Comparison of ENCODE assay signal across 29 cellular contexts in the genomic region with DNA sequence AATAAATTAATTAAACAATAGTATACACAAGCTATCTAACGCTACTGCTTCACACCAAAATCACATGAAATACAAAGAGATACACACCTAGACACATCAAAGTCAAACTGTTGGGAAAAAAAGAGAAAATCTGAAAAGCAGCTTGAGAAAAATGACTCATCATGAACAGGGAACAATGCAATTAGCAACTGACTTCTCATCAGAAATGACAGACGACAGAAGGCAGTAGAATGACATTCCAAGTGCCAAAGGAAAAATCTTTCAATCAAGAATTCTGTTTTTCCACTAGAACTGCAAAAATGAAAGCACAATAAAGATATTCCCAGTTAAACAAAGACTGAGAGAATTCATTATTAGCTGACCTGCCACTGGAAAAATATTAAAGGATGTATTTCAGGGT. TPM values are rescaled to one million over a fixed set of nuclear protein-coding genes. Genes with fewer than 3 reads are reported as not detected.
"Had no signal": no experiment of that assay in that cellular context is flagged by ENCODE, and none has a peak within 500 bp of the region (broad histone marks: within the 10 kb centered on the region; RNA-seq: fewer than 3 reads in every experiment).

No MANE protein-coding gene starts in this region.

- H3K27ac Mint-ChIP-seq: activated CD4-positive, alpha-beta memory T cell treated with anti-CD3 and anti-CD28 coated beads for 36 hours; activated CD4-positive, alpha-beta T cell treated with anti-CD3 and anti-CD28 coated beads for 36 hours; activated CD4-positive, alpha-beta T cell treated with anti-CD3 and anti-CD28 coated beads, Interleukin-2, amount 10 ng/mL, durations not matched to agents 24 days and 14 days; activated CD8-positive, alpha-beta memory T cell treated with anti-CD3 and anti-CD28 coated beads, Interleukin-2, amount 10 ng/mL, durations not matched to agents 7 days and 5 days; activated CD8-positive, alpha-beta T cell treated with anti-CD3 and anti-CD28 coated beads, Interleukin-2, amount 10 ng/mL, durations not matched to agents 7 days and 5 days; activated naive CD4-positive, alpha-beta T cell treated with anti-CD3 and anti-CD28 coated beads, Interleukin-2, amount 10 ng/mL, durations not matched to agents 7 days and 5 days; activated naive CD4-positive, alpha-beta T cell treated with anti-CD3 and anti-CD28 coated beads, Interleukin-2, amount 50 U/mL, for 72 hours; activated naive CD8-positive, alpha-beta T cell treated with anti-CD3 and anti-CD28 coated beads, Interleukin-2, amount 10 ng/mL, durations not matched to agents 7 days and 5 days; endodermal cell; T-helper 17 cell had no signal

- H3K9me3 Mint-ChIP-seq: activated CD4-positive, alpha-beta T cell treated with anti-CD3 and anti-CD28 coated beads, Interleukin-2, amount 10 ng/mL, durations not matched to agents 24 days and 14 days; activated naive CD4-positive, alpha-beta T cell treated with anti-CD3 and anti-CD28 coated beads, Interleukin-2, amount 50 U/mL, for 72 hours; endodermal cell had no signal

- ATAC-seq: activated CD4-positive, alpha-beta T cell treated with anti-CD3 and anti-CD28 coated beads for 36 hours; activated CD8-positive, alpha-beta memory T cell treated with anti-CD3 and anti-CD28 coated beads, Interleukin-2, amount 10 ng/mL, durations not matched to agents 7 days and 5 days; activated CD8-positive, alpha-beta T cell treated with anti-CD3 and anti-CD28 coated beads, Interleukin-2, amount 10 ng/mL, durations not matched to agents 7 days and 5 days; activated naive CD4-positive, alpha-beta T cell treated with anti-CD3 and anti-CD28 coated beads, Interleukin-2, amount 50 U/mL, for 72 hours; esophagus mucosa; T-helper 17 cell had no signal

- H3K4me3 Mint-ChIP-seq: activated CD4-positive, alpha-beta memory T cell treated with anti-CD3 and anti-CD28 coated beads for 36 hours; activated CD4-positive, alpha-beta T cell treated with anti-CD3 and anti-CD28 coated beads for 36 hours; activated CD4-positive, alpha-beta T cell treated with anti-CD3 and anti-CD28 coated beads, Interleukin-2, amount 10 ng/mL, durations not matched to agents 24 days and 14 days; activated CD8-positive, alpha-beta memory T cell treated with anti-CD3 and anti-CD28 coated beads, Interleukin-2, amount 10 ng/mL, durations not matched to agents 7 days and 5 days; activated CD8-positive, alpha-beta T cell treated with anti-CD3 and anti-CD28 coated beads, Interleukin-2, amount 10 ng/mL, durations not matched to agents 7 days and 5 days; activated naive CD4-positive, alpha-beta T cell treated with anti-CD3 and anti-CD28 coated beads, Interleukin-2, amount 10 ng/mL, durations not matched to agents 7 days and 5 days; activated naive CD8-positive, alpha-beta T cell treated with anti-CD3 and anti-CD28 coated beads, Interleukin-2, amount 10 ng/mL, durations not matched to agents 7 days and 5 days; endodermal cell; T-helper 17 cell had no signal

- H3K4me1 Mint-ChIP-seq: activated CD4-positive, alpha-beta T cell treated with anti-CD3 and anti-CD28 coated beads for 36 hours; activated CD4-positive, alpha-beta T cell treated with anti-CD3 and anti-CD28 coated beads, Interleukin-2, amount 10 ng/mL, durations not matched to agents 24 days and 14 days; activated CD8-positive, alpha-beta memory T cell treated with anti-CD3 and anti-CD28 coated beads, Interleukin-2, amount 10 ng/mL, durations not matched to agents 7 days and 5 days; activated naive CD4-positive, alpha-beta T cell treated with anti-CD3 and anti-CD28 coated beads, Interleukin-2, amount 10 ng/mL, durations not matched to agents 7 days and 5 days; activated naive CD8-positive, alpha-beta T cell treated with anti-CD3 and anti-CD28 coated beads, Interleukin-2, amount 10 ng/mL, durations not matched to agents 7 days and 5 days; endodermal cell had no signal

- DNase-seq: activated CD4-positive, alpha-beta memory T cell treated with anti-CD3 and anti-CD28 coated beads for 36 hours; activated CD4-positive, alpha-beta T cell treated with anti-CD3 and anti-CD28 coated beads for 36 hours; activated CD4-positive, alpha-beta T cell treated with anti-CD3 and anti-CD28 coated beads, Interleukin-2, amount 10 ng/mL, durations not matched to agents 24 days and 14 days; activated CD4-positive, CD25-positive, alpha-beta regulatory T cell; activated CD4-positive, CD25-positive, alpha-beta regulatory T cell treated with anti-CD3 and anti-CD28 coated beads, Interleukin-2, amount 50 U/mL, for 72 hours; activated CD8-positive, alpha-beta memory T cell treated with anti-CD3 and anti-CD28 coated beads, Interleukin-2, amount 10 ng/mL, durations not matched to agents 7 days and 5 days; activated CD8-positive, alpha-beta memory T cell treated with anti-CD3 and anti-CD28 coated beads, Interleukin-2, amount 50 U/mL, for 4 hours; activated CD8-positive, alpha-beta T cell treated with anti-CD3 and anti-CD28 coated beads, Interleukin-2, amount 10 ng/mL, durations not matched to agents 7 days and 5 days; activated gamma-delta T cell; activated naive CD4-positive, alpha-beta T cell; activated naive CD4-positive, alpha-beta T cell treated with anti-CD3 and anti-CD28 coated beads, Interleukin-2, amount 10 ng/mL, durations not matched to agents 7 days and 5 days; activated naive CD8-positive, alpha-beta T cell treated with anti-CD3 and anti-CD28 coated beads, Interleukin-2, amount 10 ng/mL, durations not matched to agents 7 days and 5 days; activated T-cell treated with anti-CD3 and anti-CD28 coated beads, Interleukin-2, amount 50 U/mL, for 1 hour; activated T-cell treated with anti-CD3 and anti-CD28 coated beads, Interleukin-2, amount 50 U/mL, for 48 hours; brain microvascular endothelial cell; cortex of kidney; effector memory CD4-positive, alpha-beta T cell; foreskin fibroblast; T-helper 1 cell; T-helper 17 cell had no signal

- H3K36me3 Mint-ChIP-seq: activated CD4-positive, alpha-beta memory T cell treated with anti-CD3 and anti-CD28 coated beads for 36 hours; activated CD8-positive, alpha-beta memory T cell treated with anti-CD3 and anti-CD28 coated beads, Interleukin-2, amount 10 ng/mL, durations not matched to agents 7 days and 5 days; activated naive CD4-positive, alpha-beta T cell treated with anti-CD3 and anti-CD28 coated beads, Interleukin-2, amount 10 ng/mL, durations not matched to agents 7 days and 5 days; activated naive CD4-positive, alpha-beta T cell treated with anti-CD3 and anti-CD28 coated beads, Interleukin-2, amount 50 U/mL, for 72 hours; activated naive CD8-positive, alpha-beta T cell treated with anti-CD3 and anti-CD28 coated beads, Interleukin-2, amount 10 ng/mL, durations not matched to agents 7 days and 5 days had no signal

- H3K27me3 Mint-ChIP-seq: activated naive CD4-positive, alpha-beta T cell treated with anti-CD3 and anti-CD28 coated beads, Interleukin-2, amount 10 ng/mL, durations not matched to agents 7 days and 5 days had no signal

RNA-seq across cellular contexts. Expression of a gene that starts 57.2 kb away (rescaled TPM):
- total RNA-seq: activated CD4-positive, alpha-beta memory T cell treated with anti-CD3 and anti-CD28 coated beads for 36 hours; activated CD4-positive, alpha-beta T cell treated with anti-CD3 and anti-CD28 coated beads for 36 hours; activated CD4-positive, alpha-beta T cell treated with anti-CD3 and anti-CD28 coated beads, Interleukin-2, amount 10 ng/mL, durations not matched to agents 24 days and 14 days; activated CD8-positive, alpha-beta memory T cell treated with anti-CD3 and anti-CD28 coated beads for 36 hours; activated CD8-positive, alpha-beta memory T cell treated with anti-CD3 and anti-CD28 coated beads, Interleukin-2, amount 10 ng/mL, durations not matched to agents 7 days and 5 days; activated CD8-positive, alpha-beta T cell treated with anti-CD3 and anti-CD28 coated beads, Interleukin-2, amount 10 ng/mL, durations not matched to agents 7 days and 5 days; activated naive CD4-positive, alpha-beta T cell treated with anti-CD3 and anti-CD28 coated beads, Interleukin-2, amount 50 U/mL, for 72 hours; activated naive CD8-positive, alpha-beta T cell treated with anti-CD3 and anti-CD28 coated beads, Interleukin-2, amount 10 ng/mL, durations not matched to agents 7 days and 5 days; ascending aorta; bronchial epithelial cell; chondrocyte; dermis microvascular lymphatic vessel endothelial cell; epithelial cell of proximal tubule; esophagus mucosa; T-helper 17 cell had no signal
